Comparison of ENCODE assay signal across 1 cellular context in genomic region chr15:51688863-51689262, GRCh38.
TF ChIP-seq lines count a peak whose summit lies in the region.

No MANE protein-coding gene starts in this region.

TF ChIP-seq in GM23338, 12 proteins besides CTCF, POLR2A, EP300 and RAD21 (continued from another document):
- TF ChIP-seq, protein P1, sequence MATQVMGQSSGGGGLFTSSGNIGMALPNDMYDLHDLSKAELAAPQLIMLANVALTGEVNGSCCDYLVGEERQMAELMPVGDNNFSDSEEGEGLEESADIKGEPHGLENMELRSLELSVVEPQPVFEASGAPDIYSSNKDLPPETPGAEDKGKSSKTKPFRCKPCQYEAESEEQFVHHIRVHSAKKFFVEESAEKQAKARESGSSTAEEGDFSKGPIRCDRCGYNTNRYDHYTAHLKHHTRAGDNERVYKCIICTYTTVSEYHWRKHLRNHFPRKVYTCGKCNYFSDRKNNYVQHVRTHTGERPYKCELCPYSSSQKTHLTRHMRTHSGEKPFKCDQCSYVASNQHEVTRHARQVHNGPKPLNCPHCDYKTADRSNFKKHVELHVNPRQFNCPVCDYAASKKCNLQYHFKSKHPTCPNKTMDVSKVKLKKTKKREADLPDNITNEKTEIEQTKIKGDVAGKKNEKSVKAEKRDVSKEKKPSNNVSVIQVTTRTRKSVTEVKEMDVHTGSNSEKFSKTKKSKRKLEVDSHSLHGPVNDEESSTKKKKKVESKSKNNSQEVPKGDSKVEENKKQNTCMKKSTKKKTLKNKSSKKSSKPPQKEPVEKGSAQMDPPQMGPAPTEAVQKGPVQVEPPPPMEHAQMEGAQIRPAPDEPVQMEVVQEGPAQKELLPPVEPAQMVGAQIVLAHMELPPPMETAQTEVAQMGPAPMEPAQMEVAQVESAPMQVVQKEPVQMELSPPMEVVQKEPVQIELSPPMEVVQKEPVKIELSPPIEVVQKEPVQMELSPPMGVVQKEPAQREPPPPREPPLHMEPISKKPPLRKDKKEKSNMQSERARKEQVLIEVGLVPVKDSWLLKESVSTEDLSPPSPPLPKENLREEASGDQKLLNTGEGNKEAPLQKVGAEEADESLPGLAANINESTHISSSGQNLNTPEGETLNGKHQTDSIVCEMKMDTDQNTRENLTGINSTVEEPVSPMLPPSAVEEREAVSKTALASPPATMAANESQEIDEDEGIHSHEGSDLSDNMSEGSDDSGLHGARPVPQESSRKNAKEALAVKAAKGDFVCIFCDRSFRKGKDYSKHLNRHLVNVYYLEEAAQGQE (IDR thresholded peaks at IDR 0.05; ENCODE audit: unreplicated experiment), result no peak
- TF ChIP-seq EZH2 (IDR thresholded peaks at IDR 0.05; ENCODE audit: low read depth, unreplicated experiment), result no peak
- TF ChIP-seq CREB1 (CRISPR knock-in tag; IDR thresholded peaks at IDR 0.05; ENCODE audit: low read depth), result no peak
- TF ChIP-seq STAT1 (IDR thresholded peaks at IDR 0.05; ENCODE audit: unreplicated experiment), result no peak
- TF ChIP-seq ZNF331 (CRISPR knock-in tag; IDR thresholded peaks at IDR 0.05; ENCODE audit: low read depth), result no peak
- no peak for TF ChIP-seq NANOG (IDR thresholded peaks at IDR 0.05; ENCODE audit: borderline replicate concordance)
- no peak for TF ChIP-seq ZNF114 (CRISPR knock-in tag; IDR thresholded peaks at IDR 0.05)
- TF ChIP-seq JUNB (IDR thresholded peaks at IDR 0.05; ENCODE audit: unreplicated experiment), result no peak
- TF ChIP-seq EZH2phosphoT487 (IDR thresholded peaks at IDR 0.05; ENCODE audit: unreplicated experiment), result no peak
- no peak for TF ChIP-seq POLR2AphosphoS5 (IDR thresholded peaks at IDR 0.05; ENCODE audit: low read depth)
